Comparison of ENCODE assay signal across 2 cellular contexts in the genomic region with DNA sequence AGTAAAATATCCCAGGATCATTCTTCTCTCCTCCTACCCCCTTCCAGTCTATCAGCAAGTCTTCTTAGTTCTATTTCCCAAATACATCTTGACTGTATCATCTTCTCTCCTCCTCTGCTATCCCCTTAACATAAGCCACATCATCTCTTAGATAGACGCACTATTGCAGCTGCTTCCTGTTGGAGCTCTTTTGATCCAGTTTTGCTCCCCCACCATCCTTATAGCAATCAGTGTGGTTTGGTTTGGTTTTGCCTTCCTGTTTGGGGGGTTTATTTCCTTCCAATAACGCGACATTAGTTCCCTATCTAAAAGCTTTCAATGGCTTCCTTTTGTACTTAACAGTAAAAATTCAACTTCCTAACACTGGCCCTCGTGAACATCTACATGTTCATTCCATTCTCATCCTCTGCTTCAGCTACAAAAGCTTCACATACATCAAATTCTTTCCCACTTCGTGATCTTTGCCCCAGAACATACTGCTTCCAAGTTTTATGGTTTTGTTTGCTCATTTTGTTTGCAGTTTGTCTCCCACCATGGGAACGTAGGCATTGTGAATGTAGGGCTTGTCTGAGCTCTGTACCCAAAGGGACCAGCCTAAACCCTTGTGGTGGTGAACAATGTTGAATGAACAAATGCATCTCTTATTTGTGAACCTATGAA.
TF ChIP-seq lines count a peak whose summit lies in the region.

No MANE protein-coding gene starts in this region.

TF ChIP-seq in HepG2, 621 proteins besides CTCF, POLR2A, EP300 and RAD21 (continues in another document):
- TF ChIP-seq SMAD3 (CRISPR knock-in tag; IDR thresholded peaks at IDR 0.05) (no peak), GATAD2A (CRISPR knock-in tag; IDR thresholded peaks at IDR 0.05) (peak; percentile 69), DRAP1 (CRISPR knock-in tag; IDR thresholded peaks at IDR 0.05) (0 out of 2 replicates have a peak, but pooled peaks have one; percentile 12), ZBTB20 (CRISPR knock-in tag; IDR thresholded peaks at IDR 0.05; ENCODE audit: borderline replicate concordance, low read depth) (0 out of 2 replicates have a peak, but pooled peaks have one; percentile 43), MED1 (CRISPR knock-in tag; IDR thresholded peaks at IDR 0.05) (0 out of 2 replicates have a peak, but pooled peaks have one; percentile 33), HDAC2 (CRISPR knock-in tag; IDR thresholded peaks at IDR 0.05) (peak; percentile 49; the same call in 1 of the 2 replicates), ZNF704 (CRISPR knock-in tag; IDR thresholded peaks at IDR 0.05; ENCODE audit: borderline replicate concordance) (no peak), ZNF331 (CRISPR knock-in tag; IDR thresholded peaks at IDR 0.05) (peak; percentile 88), ATF2 (CRISPR knock-in tag; IDR thresholded peaks at IDR 0.05) (0 out of 2 replicates have a peak, but pooled peaks have one; percentile 20), ASH2L (IDR thresholded peaks at IDR 0.05; ENCODE audit: insufficient read length, low read depth, low read length) (peak; percentile 61), ARID5B (CRISPR knock-in tag; IDR thresholded peaks at IDR 0.05) (peak; percentile 77)
- TF ChIP-seq, protein P1, sequence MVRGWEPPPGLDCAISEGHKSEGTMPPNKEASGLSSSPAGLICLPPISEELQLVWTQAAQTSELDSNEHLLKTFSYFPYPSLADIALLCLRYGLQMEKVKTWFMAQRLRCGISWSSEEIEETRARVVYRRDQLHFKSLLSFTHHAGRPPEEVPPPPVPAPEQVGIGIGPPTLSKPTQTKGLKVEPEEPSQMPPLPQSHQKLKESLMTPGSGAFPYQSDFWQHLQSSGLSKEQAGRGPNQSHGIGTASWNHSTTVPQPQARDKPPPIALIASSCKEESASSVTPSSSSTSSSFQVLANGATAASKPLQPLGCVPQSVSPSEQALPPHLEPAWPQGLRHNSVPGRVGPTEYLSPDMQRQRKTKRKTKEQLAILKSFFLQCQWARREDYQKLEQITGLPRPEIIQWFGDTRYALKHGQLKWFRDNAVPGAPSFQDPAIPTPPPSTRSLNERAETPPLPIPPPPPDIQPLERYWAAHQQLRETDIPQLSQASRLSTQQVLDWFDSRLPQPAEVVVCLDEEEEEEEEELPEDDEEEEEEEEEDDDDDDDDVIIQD (CRISPR knock-in tag; IDR thresholded peaks at IDR 0.05; ENCODE audit: low read depth), result peak; percentile 91
- TF ChIP-seq, protein P2, sequence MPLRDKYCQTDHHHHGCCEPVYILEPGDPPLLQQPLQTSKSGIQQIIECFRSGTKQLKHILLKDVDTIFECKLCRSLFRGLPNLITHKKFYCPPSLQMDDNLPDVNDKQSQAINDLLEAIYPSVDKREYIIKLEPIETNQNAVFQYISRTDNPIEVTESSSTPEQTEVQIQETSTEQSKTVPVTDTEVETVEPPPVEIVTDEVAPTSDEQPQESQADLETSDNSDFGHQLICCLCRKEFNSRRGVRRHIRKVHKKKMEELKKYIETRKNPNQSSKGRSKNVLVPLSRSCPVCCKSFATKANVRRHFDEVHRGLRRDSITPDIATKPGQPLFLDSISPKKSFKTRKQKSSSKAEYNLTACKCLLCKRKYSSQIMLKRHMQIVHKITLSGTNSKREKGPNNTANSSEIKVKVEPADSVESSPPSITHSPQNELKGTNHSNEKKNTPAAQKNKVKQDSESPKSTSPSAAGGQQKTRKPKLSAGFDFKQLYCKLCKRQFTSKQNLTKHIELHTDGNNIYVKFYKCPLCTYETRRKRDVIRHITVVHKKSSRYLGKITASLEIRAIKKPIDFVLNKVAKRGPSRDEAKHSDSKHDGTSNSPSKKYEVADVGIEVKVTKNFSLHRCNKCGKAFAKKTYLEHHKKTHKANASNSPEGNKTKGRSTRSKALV (CRISPR knock-in tag; IDR thresholded peaks at IDR 0.05), result no peak

TF ChIP-seq in H1, 55 proteins besides CTCF, POLR2A, EP300 and RAD21:
- TF ChIP-seq YY1 (IDR thresholded peaks at IDR 0.05; ENCODE audit: low read depth, low read length) (no peak), SIN3A (conservative IDR thresholded peaks at IDR 0.05 in 1 of 2, IDR thresholded peaks at IDR 0.05 in 1 of 2; ENCODE audit: low read depth in 1 of 2, low read length in 2 of 2) (no peak), ASH2L (IDR thresholded peaks at IDR 0.05; ENCODE audit: low read length) (no peak), CBX5 (IDR thresholded peaks at IDR 0.05; ENCODE audit: low read depth, low read length) (no peak), NANOG (IDR thresholded peaks at IDR 0.05; ENCODE audit: insufficient read depth, low read depth, low read length, poor library complexity, severe bottlenecking) (no peak), TAF1 (IDR thresholded peaks at IDR 0.05; ENCODE audit: low read depth, low read length) (no peak), CEBPB (IDR thresholded peaks at IDR 0.05; ENCODE audit: low read depth, low read length) (no peak), SP4 (IDR thresholded peaks at IDR 0.05; ENCODE audit: low read length) (no peak), CREB1 (IDR thresholded peaks at IDR 0.05) (no peak), SIRT6 (IDR thresholded peaks at IDR 0.05; ENCODE audit: low read length) (no peak), EGR1 (IDR thresholded peaks at IDR 0.05; ENCODE audit: borderline replicate concordance, low read depth, low read length) (no peak), KDM5A (IDR thresholded peaks at IDR 0.05; ENCODE audit: low read length) (no peak)
